ENCODE assay signal across 35 cellular contexts in the genomic region with DNA sequence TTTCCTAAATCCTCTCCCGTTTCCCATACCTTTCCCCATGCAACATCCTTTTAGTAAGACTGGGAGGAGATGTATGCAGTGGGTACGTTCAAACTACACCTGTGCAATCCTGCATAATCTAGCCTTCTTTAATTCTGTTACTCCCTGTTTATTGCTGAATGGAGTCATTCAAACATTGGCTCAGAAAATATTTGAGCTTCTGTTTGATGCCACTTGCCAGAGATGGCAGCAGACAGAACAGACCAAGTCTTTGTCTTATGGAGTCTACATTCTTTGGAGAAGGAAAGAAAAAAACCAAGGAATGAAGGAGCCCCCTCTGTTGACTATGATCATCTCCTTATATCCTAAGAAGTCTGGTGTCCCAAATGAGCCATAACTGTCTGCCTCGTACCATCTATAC.
"Had no signal": no experiment of that assay in that cellular context is flagged by ENCODE, and none has a peak within 500 bp of the region (broad histone marks: within the 10 kb centered on the region; RNA-seq: fewer than 3 reads in every experiment).

No MANE protein-coding gene starts in this region.

- H3K36me3 Mint-ChIP-seq: activated CD4-positive, alpha-beta memory T cell treated with anti-CD3 and anti-CD28 coated beads for 36 hours; activated CD8-positive, alpha-beta memory T cell treated with anti-CD3 and anti-CD28 coated beads, Interleukin-2, amount 10 ng/mL, durations not matched to agents 7 days and 5 days; activated naive CD4-positive, alpha-beta T cell treated with anti-CD3 and anti-CD28 coated beads, Interleukin-2, amount 50 U/mL, for 24 hours; activated naive CD8-positive, alpha-beta T cell treated with anti-CD3 and anti-CD28 coated beads for 36 hours; brain had no signal

- H3K27ac Mint-ChIP-seq: activated CD4-positive, alpha-beta memory T cell treated with anti-CD3 and anti-CD28 coated beads for 36 hours; activated CD4-positive, alpha-beta T cell treated with anti-CD3 and anti-CD28 coated beads for 36 hours; activated CD4-positive, alpha-beta T cell treated with anti-CD3 and anti-CD28 coated beads, Interleukin-2, amount 10 ng/mL, durations not matched to agents 24 days and 14 days; activated CD8-positive, alpha-beta memory T cell treated with anti-CD3 and anti-CD28 coated beads, Interleukin-2, amount 10 ng/mL, durations not matched to agents 7 days and 5 days; activated CD8-positive, alpha-beta T cell treated with anti-CD3 and anti-CD28 coated beads, Interleukin-2, amount 10 ng/mL, durations not matched to agents 7 days and 5 days; activated naive CD4-positive, alpha-beta T cell treated with anti-CD3 and anti-CD28 coated beads for 36 hours; activated naive CD4-positive, alpha-beta T cell treated with anti-CD3 and anti-CD28 coated beads, Interleukin-2, amount 50 U/mL, for 24 hours; activated naive CD8-positive, alpha-beta T cell treated with anti-CD3 and anti-CD28 coated beads for 36 hours; activated naive CD8-positive, alpha-beta T cell treated with anti-CD3 and anti-CD28 coated beads, Interleukin-2, amount 50 U/mL, for 24 hours; activated T-helper 1 cell treated with anti-CD3 and anti-CD28 coated beads, Interleukin-12 subunit alpha, Interleukin-12 subunit beta, Interleukin-2, Interleukin-4 antibody, amounts not matched to agents 30 ng/mL and 10 ng/mL and 1 ng/mL, durations not matched to agents 14 hours and 24 hours and 36 hours; activated T-helper 2 cell treated with anti-CD3 and anti-CD28 coated beads, Interferon-gamma antibody, Interleukin-2, Interleukin-4, amounts not matched to agents 10 μg/mL and 5 μg/mL and 100 μg/mL, durations not matched to agents 14 hours and 24 hours and 36 hours; brain; effector memory CD8-positive, alpha-beta T cell; T-helper 17 cell had no signal

- H3K4me3 Mint-ChIP-seq: activated CD4-positive, alpha-beta memory T cell treated with anti-CD3 and anti-CD28 coated beads for 36 hours; activated CD4-positive, alpha-beta T cell treated with anti-CD3 and anti-CD28 coated beads for 36 hours; activated CD4-positive, alpha-beta T cell treated with anti-CD3 and anti-CD28 coated beads, Interleukin-2, amount 10 ng/mL, durations not matched to agents 24 days and 14 days; activated CD8-positive, alpha-beta memory T cell treated with anti-CD3 and anti-CD28 coated beads, Interleukin-2, amount 10 ng/mL, durations not matched to agents 7 days and 5 days; activated CD8-positive, alpha-beta T cell treated with anti-CD3 and anti-CD28 coated beads, Interleukin-2, amount 10 ng/mL, durations not matched to agents 7 days and 5 days; activated naive CD4-positive, alpha-beta T cell treated with anti-CD3 and anti-CD28 coated beads for 36 hours; activated naive CD4-positive, alpha-beta T cell treated with anti-CD3 and anti-CD28 coated beads, Interleukin-2, amount 50 U/mL, for 24 hours; activated naive CD8-positive, alpha-beta T cell treated with anti-CD3 and anti-CD28 coated beads for 36 hours; activated naive CD8-positive, alpha-beta T cell treated with anti-CD3 and anti-CD28 coated beads, Interleukin-2, amount 50 U/mL, for 24 hours; activated T-helper 1 cell treated with anti-CD3 and anti-CD28 coated beads, Interleukin-12 subunit alpha, Interleukin-12 subunit beta, Interleukin-2, Interleukin-4 antibody, amounts not matched to agents 30 ng/mL and 10 ng/mL and 1 ng/mL, durations not matched to agents 14 hours and 24 hours and 36 hours; brain; central memory CD8-positive, alpha-beta T cell; effector memory CD8-positive, alpha-beta T cell; T-helper 17 cell had no signal

- H3K4me1 Mint-ChIP-seq: activated CD4-positive, alpha-beta T cell treated with anti-CD3 and anti-CD28 coated beads for 36 hours; activated CD4-positive, alpha-beta T cell treated with anti-CD3 and anti-CD28 coated beads, Interleukin-2, amount 10 ng/mL, durations not matched to agents 24 days and 14 days; activated CD8-positive, alpha-beta memory T cell treated with anti-CD3 and anti-CD28 coated beads, Interleukin-2, amount 10 ng/mL, durations not matched to agents 7 days and 5 days; activated naive CD4-positive, alpha-beta T cell treated with anti-CD3 and anti-CD28 coated beads, Interleukin-2, amount 50 U/mL, for 24 hours; activated naive CD8-positive, alpha-beta T cell treated with anti-CD3 and anti-CD28 coated beads for 36 hours; activated naive CD8-positive, alpha-beta T cell treated with anti-CD3 and anti-CD28 coated beads, Interleukin-2, amount 50 U/mL, for 24 hours; central memory CD8-positive, alpha-beta T cell; T-helper 17 cell had no signal

- ATAC-seq: activated CD4-positive, alpha-beta T cell treated with anti-CD3 and anti-CD28 coated beads for 36 hours; activated CD8-positive, alpha-beta memory T cell treated with anti-CD3 and anti-CD28 coated beads, Interleukin-2, amount 10 ng/mL, durations not matched to agents 7 days and 5 days; activated CD8-positive, alpha-beta T cell treated with anti-CD3 and anti-CD28 coated beads, Interleukin-2, amount 10 ng/mL, durations not matched to agents 7 days and 5 days; activated naive CD8-positive, alpha-beta T cell treated with anti-CD3 and anti-CD28 coated beads, Interleukin-2, amount 50 U/mL, for 24 hours; effector memory CD8-positive, alpha-beta T cell; foreskin keratinocyte; gastrocnemius medialis; heart right ventricle; T-helper 17 cell had no signal

- DNase-seq: activated CD4-positive, alpha-beta memory T cell treated with anti-CD3 and anti-CD28 coated beads for 36 hours; activated CD4-positive, alpha-beta T cell treated with anti-CD3 and anti-CD28 coated beads for 36 hours; activated CD4-positive, alpha-beta T cell treated with anti-CD3 and anti-CD28 coated beads, Interleukin-2, amount 10 ng/mL, durations not matched to agents 24 days and 14 days; activated CD4-positive, CD25-positive, alpha-beta regulatory T cell; activated CD4-positive, CD25-positive, alpha-beta regulatory T cell treated with anti-CD3 and anti-CD28 coated beads, Interleukin-2, amount 50 U/mL, for 72 hours; activated CD8-positive, alpha-beta memory T cell treated with anti-CD3 and anti-CD28 coated beads, Interleukin-2, amount 10 ng/mL, durations not matched to agents 7 days and 5 days; activated CD8-positive, alpha-beta memory T cell treated with anti-CD3 and anti-CD28 coated beads, Interleukin-2, amount 50 U/mL, for 4 hours; activated CD8-positive, alpha-beta T cell treated with anti-CD3 and anti-CD28 coated beads, Interleukin-2, amount 10 ng/mL, durations not matched to agents 7 days and 5 days; activated effector memory CD4-positive, alpha-beta T cell treated with anti-CD3 and anti-CD28 coated beads, Interleukin-2, amount 50 U/mL, for 16 hours; activated naive CD4-positive, alpha-beta T cell treated with anti-CD3 and anti-CD28 coated beads for 36 hours; activated naive CD8-positive, alpha-beta T cell treated with anti-CD3 and anti-CD28 coated beads for 36 hours; activated naive CD8-positive, alpha-beta T cell treated with anti-CD3 and anti-CD28 coated beads, Interleukin-2, amount 50 U/mL, for 24 hours; activated T-cell treated with anti-CD3 and anti-CD28 coated beads, Interleukin-2, amount 50 U/mL, for 1 hour; activated T-cell treated with anti-CD3 and anti-CD28 coated beads, Interleukin-2, amount 50 U/mL, for 48 hours; adrenal gland; amygdala; cortex of kidney; dermis blood vessel endothelial cell; effector CD4-positive, alpha-beta T cell; effector memory CD8-positive, alpha-beta T cell; erythroblast; foreskin keratinocyte; gastrocnemius medialis; heart right ventricle; T-helper 1 cell; T-helper 17 cell had no signal

- H3K27me3 Mint-ChIP-seq: activated CD4-positive, alpha-beta memory T cell treated with anti-CD3 and anti-CD28 coated beads for 36 hours; activated CD4-positive, alpha-beta T cell treated with anti-CD3 and anti-CD28 coated beads, Interleukin-2, amount 10 ng/mL, durations not matched to agents 24 days and 14 days; activated CD8-positive, alpha-beta memory T cell treated with anti-CD3 and anti-CD28 coated beads, Interleukin-2, amount 10 ng/mL, durations not matched to agents 7 days and 5 days; activated naive CD4-positive, alpha-beta T cell treated with anti-CD3 and anti-CD28 coated beads, Interleukin-2, amount 50 U/mL, for 24 hours; central memory CD8-positive, alpha-beta T cell had no signal

- H3K9me3 Mint-ChIP-seq: activated CD4-positive, alpha-beta memory T cell treated with anti-CD3 and anti-CD28 coated beads for 36 hours; activated CD4-positive, alpha-beta T cell treated with anti-CD3 and anti-CD28 coated beads, Interleukin-2, amount 10 ng/mL, durations not matched to agents 24 days and 14 days; activated naive CD4-positive, alpha-beta T cell treated with anti-CD3 and anti-CD28 coated beads, Interleukin-2, amount 50 U/mL, for 24 hours; activated T-helper 1 cell treated with anti-CD3 and anti-CD28 coated beads, Interleukin-12 subunit alpha, Interleukin-12 subunit beta, Interleukin-2, Interleukin-4 antibody, amounts not matched to agents 30 ng/mL and 10 ng/mL and 1 ng/mL, durations not matched to agents 14 hours and 24 hours and 36 hours; activated T-helper 2 cell treated with anti-CD3 and anti-CD28 coated beads, Interferon-gamma antibody, Interleukin-2, Interleukin-4, amounts not matched to agents 10 μg/mL and 5 μg/mL and 100 μg/mL, durations not matched to agents 14 hours and 24 hours and 36 hours had no signal

- H3K27ac ChIP-seq: adrenal gland, ascending aorta, breast epithelium, cardiac muscle cell, esophagus muscularis mucosa, foreskin keratinocyte, gastrocnemius medialis, heart right ventricle had no signal
